ENCODE assay signal across 9 cellular contexts in the genomic region with DNA sequence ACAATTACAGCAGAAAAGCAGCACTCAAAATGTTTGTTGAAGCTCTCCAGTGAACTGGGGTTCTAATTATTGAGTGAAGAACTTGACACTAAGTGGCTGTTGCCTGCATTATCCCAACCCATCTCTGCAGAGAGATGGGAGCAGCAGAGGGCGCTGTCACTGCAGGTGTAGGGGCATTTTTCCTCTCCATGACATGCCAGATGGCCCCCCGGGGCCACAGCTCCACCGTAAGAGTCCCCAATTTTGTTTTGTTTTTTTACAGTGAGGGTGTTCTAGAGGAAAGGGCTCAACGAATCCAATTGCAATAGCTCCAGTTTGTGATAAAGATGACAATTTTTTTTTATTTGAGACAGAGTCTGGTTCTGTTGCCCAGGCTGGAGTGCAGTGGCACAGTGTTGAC. TPM values are rescaled to one million over a fixed set of nuclear protein-coding genes. Genes with fewer than 3 reads are reported as not detected.
DNase-seq lines count a peak whose midpoint lies in the region; ATAC-seq, FAIRE-seq and TF ChIP-seq lines count a peak whose summit lies in the region.
"Had no signal": no experiment of that assay in that cellular context is flagged by ENCODE, and none has a peak within 500 bp of the region (broad histone marks: within the 10 kb centered on the region; RNA-seq: fewer than 3 reads in every experiment).

No MANE protein-coding gene starts in this region.

- peaks cover 12% of the 10 kb centered on the region for H3K36me3 Mint-ChIP-seq in nephron progenitor cell (ENCODE audit: low read depth)

- no peak overlapping the region for H2AFZ ChIP-seq in HCT116 (ENCODE audit: low read depth, low read length, poor library complexity, severe bottlenecking)
- H2AFZ ChIP-seq in OCI-LY1 (ENCODE audit: low read length), result no peak overlapping the region

- no peak for FAIRE-seq in D721Med (lab: Jason Lieb, UNC)

- no peak overlapping the region for H3K27ac Mint-ChIP-seq in nephron progenitor cell

- DNase-seq in D721Med (ENCODE audit: insufficient read length, low spot score) (no peak), HCT116 (ENCODE audit: low read depth, low spot score) (no peak), astrocyte of the cerebellum (ENCODE audit: low read depth) (no peak), nephron progenitor cell (no peak), vagina (ENCODE audit: extremely low spot score in 2 of 2) (no peak), T1000 (lab: John Stamatoyannopoulos, UW) (no peak)

- H3K27ac ChIP-seq in HCT116 (ENCODE audit: low read depth, low read length) (no peak overlapping the region), OCI-LY1 (ENCODE audit: low read depth, low read length, poor library complexity, severe bottlenecking) (no peak overlapping the region), vagina (no peak overlapping the region)
- H3K27ac ChIP-seq: thyroid gland had no signal

- H3K36me3 ChIP-seq in HCT116 (ENCODE audit: control insufficient read depth in 1 of 2, insufficient read depth in 2 of 2, low read length in 2 of 2), result peaks cover 0 to 2% of the 10 kb centered on the region in 2 experiments; a peak in 2 of 4 replicates
- no peaks in the 10 kb centered on the region for H3K36me3 ChIP-seq in OCI-LY1 (ENCODE audit: insufficient read depth, low read length)
- H3K36me3 ChIP-seq in vagina, result no peaks in the 10 kb centered on the region
- H3K36me3 ChIP-seq: thyroid gland had no signal

- CTCF ChIA-PET in HCT116 (lab: Charles Lee), result interaction anchor here (0.7 to 1.6 kb wide), 2 partner anchors 23 to 62 kb away, joined by 5 read pairs; no protein-coding TSS in a partner anchor

- no peaks in the 10 kb centered on the region for H3F3A ChIP-seq in OCI-LY1 (ENCODE audit: insufficient read depth, low read length)

- TF ChIP-seq POLR2A in HCT116 (IDR thresholded peaks at IDR 0.05; ENCODE audit: borderline replicate concordance, extremely low read depth, insufficient read depth, insufficient read length) (no peak), vagina (IDR thresholded peaks at IDR 0.05) (no peak)

- no peaks in the 10 kb centered on the region for H3K9me3 ChIP-seq in HCT116 (ENCODE audit: control insufficient read depth in 1 of 2, insufficient read depth in 1 of 2, low read depth in 1 of 2, low read length in 2 of 2)
- H3K9me3 ChIP-seq in OCI-LY1 (ENCODE audit: low read length), result no peaks in the 10 kb centered on the region
- H3K9me3 ChIP-seq in vagina, result no peaks in the 10 kb centered on the region
- H3K9me3 ChIP-seq: thyroid gland had no signal

- peaks cover 49% of the 10 kb centered on the region for H3K4me1 Mint-ChIP-seq in nephron progenitor cell

- RAD21 ChIA-PET in HCT116 (lab: Charles Lee; ENCODE audit: low non-redundant PET in 1 of 2, low total read pairs in 2 of 2, uncharacterized antibody in 2 of 2, unreplicated experiment in 2 of 2), result interaction anchor here in 1 of 2 experiments (0.8 kb wide), 1 partner anchor 500 kb away, joined by 3 read pairs; no protein-coding TSS in a partner anchor

- H3K79me2 ChIP-seq in HCT116 (ENCODE audit: insufficient read depth, low read length), result peaks cover 29% of the 10 kb centered on the region
- H3K79me2 ChIP-seq in OCI-LY1 (ENCODE audit: insufficient read depth, low read length), result no peaks in the 10 kb centered on the region

- peaks cover 12% of the 10 kb centered on the region for H3K27me3 Mint-ChIP-seq in nephron progenitor cell (ENCODE audit: low read depth, poor library complexity)

- no peaks in the 10 kb centered on the region for H3K9me2 ChIP-seq in HCT116 (ENCODE audit: insufficient read depth)
- no peaks in the 10 kb centered on the region for H3K9me2 ChIP-seq in OCI-LY1 (ENCODE audit: low read depth, low read length)

- no peak overlapping the region for H3K4me2 ChIP-seq in HCT116 (ENCODE audit: low read length)
- H3K4me2 ChIP-seq in OCI-LY1 (ENCODE audit: low read length), result no peak overlapping the region

- H3K9me3 Mint-ChIP-seq in nephron progenitor cell, result no peaks in the 10 kb centered on the region

- H3K9ac ChIP-seq in HCT116 (ENCODE audit: low read length), result no peak overlapping the region
- no peak overlapping the region for H3K9ac ChIP-seq in OCI-LY1 (ENCODE audit: low read length)

- H3K27me3 ChIP-seq in HCT116 (ENCODE audit: insufficient read depth, low read length), result no peaks in the 10 kb centered on the region
- H3K27me3 ChIP-seq in OCI-LY1 (ENCODE audit: insufficient read depth, low read length), result no peaks in the 10 kb centered on the region
- H3K27me3 ChIP-seq in vagina, result no peaks in the 10 kb centered on the region
- H3K27me3 ChIP-seq: thyroid gland had no signal

- H3K4me1 ChIP-seq in HCT116 (ENCODE audit: control insufficient read depth in 1 of 2, insufficient read depth in 2 of 2, low read length in 2 of 2) (peaks cover 2 to 30% of the 10 kb centered on the region in 2 experiments; a peak in 3 of 4 replicates), OCI-LY1 (ENCODE audit: insufficient read depth, low read length, severe bottlenecking) (peaks cover 14% of the 10 kb centered on the region), vagina (peaks cover 25% of the 10 kb centered on the region)

- H3K4me3 ChIP-seq in HCT116 (replicated peaks in 1 of 2; ENCODE audit: low read depth in 1 of 2, low read length in 2 of 2) (no peak overlapping the region), OCI-LY1 (ENCODE audit: low read depth, low read length, poor library complexity, severe bottlenecking) (no peak overlapping the region), astrocyte of the cerebellum (ENCODE audit: low read depth, low read length) (no peak overlapping the region), vagina (no peak overlapping the region)
- H3K4me3 ChIP-seq: thyroid gland had no signal

- POLR2A ChIA-PET in HCT116 (lab: Charles Lee), result no interaction called here

- peak; percentile 26; the same call in 1 of the 2 replicates for ATAC-seq in HCT116
- ATAC-seq in GM19397 (IDR thresholded peaks at IDR 0.05; ENCODE audit: unreplicated experiment), result no peak

- in situ Hi-C loops in astrocyte of the cerebellum (cut with HindIII; ENCODE audit: low sequenced_read_pairs), result no loop called here

- BruUV-seq in HCT116 (replicated peaks; lab: Mats Ljungman, UMichigan), result no TSS peak

- H4K20me1 ChIP-seq in HCT116 (ENCODE audit: insufficient read depth), result no peaks in the 10 kb centered on the region
- no peaks in the 10 kb centered on the region for H4K20me1 ChIP-seq in OCI-LY1 (ENCODE audit: insufficient read depth, low read length)

- TF ChIP-seq RAD21 in HCT116 (IDR thresholded peaks at IDR 0.05; ENCODE audit: low read depth), result peak; percentile 64

- intact Hi-C loops in HCT116 (cut with micrococcal nuclease), result loop anchor here (1.0 kb wide), 1 partner anchor 500 kb away; no protein-coding TSS in a partner anchor
- intact Hi-C loops in vagina (cut with DNase I), result no loop called here

- TF ChIP-seq CTCF in D721Med (IDR thresholded peaks at IDR 0.05; ENCODE audit: insufficient read depth, missing control alignments), result peak; percentile 24
- TF ChIP-seq CTCF in HCT116 (IDR thresholded peaks at IDR 0.05 in 2 of 3, conservative IDR thresholded peaks at IDR 0.05 in 1 of 3; ENCODE audit: borderline replicate concordance in 1 of 3, insufficient read depth in 1 of 3, low read depth in 2 of 3, low read length in 2 of 3), result peak; percentile 41 to 86 (median 81); a peak in 5 of 6 replicates
- peak; percentile 67 for TF ChIP-seq CTCF in OCI-LY1 (IDR thresholded peaks at IDR 0.05; ENCODE audit: low read length)
- peak; percentile 34 for TF ChIP-seq CTCF in astrocyte of the cerebellum (IDR thresholded peaks at IDR 0.05; ENCODE audit: low read depth, low read length, missing control alignments)
- TF ChIP-seq CTCF in nephron progenitor cell (IDR thresholded peaks at IDR 0.05), result no peak
- no peak for TF ChIP-seq CTCF in vagina (IDR thresholded peaks at IDR 0.05)

- H3K4me3 Mint-ChIP-seq in nephron progenitor cell, result peak overlapping the region; percentile 64

TF ChIP-seq in HCT116, 20 proteins besides CTCF, POLR2A, EP300 and RAD21:
- TF ChIP-seq SIN3A (IDR thresholded peaks at IDR 0.05; ENCODE audit: low read depth), result no peak
- TF ChIP-seq SP1 (IDR thresholded peaks at IDR 0.05; ENCODE audit: low read depth), result no peak
- TF ChIP-seq ZFX (IDR thresholded peaks at IDR 0.05), result no peak
- no peak for TF ChIP-seq EZH2phosphoT487 (IDR thresholded peaks at IDR 0.05; ENCODE audit: borderline replicate concordance)

RNA-seq across cellular contexts. Expression of gene FUCA2, which starts 1.9 kb away (rescaled TPM):
- total RNA-seq in HCT116 (2021; ENCODE audit: unreplicated experiment), result 75.4 TPM
- 32.0 and 40.2 TPM in 2 replicates for polyA plus RNA-seq in HCT116 (2012)
- 19.4 TPM for total RNA-seq in vagina

Comparison
In these comparisons a context has a peak if more than half of its experiments do, and no peak if none do; other contexts are left out.
1. CTCF ChIP-seq: peak in D721Med (single experiment), HCT116 (3 of 3), OCI-LY1 (single experiment) and astrocyte of the cerebellum (single experiment); none in nephron progenitor cell (single experiment) and vagina (0 of 3).